ENCODE assay signal across 8 cellular contexts in the genomic region with DNA sequence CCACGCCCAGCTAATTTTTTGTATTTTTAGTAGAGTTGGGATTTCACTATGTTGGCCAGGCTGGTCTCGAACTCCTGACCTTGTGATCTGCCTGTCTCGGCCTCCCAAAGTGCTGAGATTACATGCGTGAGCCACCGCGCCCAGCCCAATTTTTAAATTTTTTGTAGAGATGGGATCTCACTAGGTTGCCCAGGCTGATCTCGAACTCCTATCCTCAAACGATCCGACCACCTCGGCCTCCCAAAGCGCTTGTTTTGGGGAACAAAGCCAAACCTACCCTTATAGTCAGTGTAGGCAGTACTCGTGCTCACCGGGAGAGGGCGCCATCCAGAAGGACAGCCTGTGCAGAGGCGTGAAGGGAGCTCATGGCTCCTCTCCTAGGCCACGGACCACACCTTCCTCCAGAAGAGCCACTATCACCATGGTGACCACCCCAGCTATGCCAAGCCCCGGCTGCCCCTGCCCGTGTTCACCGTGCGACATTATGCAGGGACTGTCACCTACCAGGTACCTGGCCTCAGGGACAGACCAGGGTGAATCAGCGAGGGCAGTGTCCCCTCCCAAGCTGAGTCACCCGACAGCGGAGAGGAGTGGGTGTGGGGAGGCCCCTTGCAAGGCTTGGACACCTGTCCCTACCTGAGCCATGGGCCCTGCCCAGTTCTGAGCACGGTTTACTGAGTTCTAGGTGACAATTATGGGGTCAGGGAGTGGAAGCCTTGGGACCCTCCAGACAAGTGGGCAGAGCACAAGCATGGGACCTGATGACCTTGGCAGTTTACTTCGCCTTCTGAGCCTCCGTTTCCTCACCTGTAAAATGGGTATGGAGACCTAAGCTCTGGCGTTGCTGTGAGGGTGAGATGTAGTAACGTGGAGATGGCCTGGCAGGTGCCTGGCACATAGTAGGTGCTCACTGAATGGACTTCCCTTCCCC. TPM values are rescaled to one million over a fixed set of nuclear protein-coding genes. Genes with fewer than 3 reads are reported as not detected.
DNase-seq lines count a peak whose midpoint lies in the region; FAIRE-seq and TF ChIP-seq lines count a peak whose summit lies in the region.

No MANE protein-coding gene starts in this region.

- H3K4me1 Mint-ChIP-seq in activated CD4-positive, alpha-beta memory T cell treated with anti-CD3 and anti-CD28 coated beads, Interleukin-2, amount 10 ng/mL, durations not matched to agents 7 days and 5 days, result peaks cover 3% of the 10 kb centered on the region
- H3K4me1 Mint-ChIP-seq in nephron, result no peaks in the 10 kb centered on the region

- H3K4me2 ChIP-seq in endothelial cell of umbilical vein (ENCODE audit: insufficient read depth, low read length), result no peak overlapping the region

- no peaks in the 10 kb centered on the region for H3K27me3 Mint-ChIP-seq in activated CD4-positive, alpha-beta memory T cell treated with anti-CD3 and anti-CD28 coated beads, Interleukin-2, amount 10 ng/mL, durations not matched to agents 7 days and 5 days
- H3K27me3 Mint-ChIP-seq in nephron (ENCODE audit: low read depth), result peaks cover 6% of the 10 kb centered on the region

- H3K4me3 ChIP-seq in endothelial cell of umbilical vein (replicated peaks in 1 of 3; ENCODE audit: insufficient read depth in 1 of 3, low read depth in 1 of 3, low read length in 3 of 3), result no peak overlapping the region
- H3K4me3 ChIP-seq in uterus, result no peak overlapping the region

- no peaks in the 10 kb centered on the region for H3K9me3 Mint-ChIP-seq in activated CD4-positive, alpha-beta memory T cell treated with anti-CD3 and anti-CD28 coated beads, Interleukin-2, amount 10 ng/mL, durations not matched to agents 7 days and 5 days
- H3K9me3 Mint-ChIP-seq in nephron, result no peaks in the 10 kb centered on the region

- H3K9me1 ChIP-seq in endothelial cell of umbilical vein (replicated peaks; ENCODE audit: control insufficient read depth, extremely low read depth, insufficient read depth, low read length), result no peaks in the 10 kb centered on the region

- TF ChIP-seq POLR2A in endothelial cell of umbilical vein (IDR thresholded peaks at IDR 0.05; ENCODE audit: low read depth, low read length) (no peak), uterus (IDR thresholded peaks at IDR 0.05) (no peak)

- no peaks in the 10 kb centered on the region for H3K27me3 ChIP-seq in endothelial cell of umbilical vein (ENCODE audit: control insufficient read depth in 2 of 2, insufficient read depth in 2 of 2, low read length in 2 of 2)
- no peaks in the 10 kb centered on the region for H3K27me3 ChIP-seq in uterus

- H3K36me3 Mint-ChIP-seq in activated CD4-positive, alpha-beta memory T cell treated with anti-CD3 and anti-CD28 coated beads, Interleukin-2, amount 10 ng/mL, durations not matched to agents 7 days and 5 days (ENCODE audit: low read depth), result no peaks in the 10 kb centered on the region
- no peaks in the 10 kb centered on the region for H3K36me3 Mint-ChIP-seq in nephron (ENCODE audit: low read depth)

- dilution Hi-C loops in endothelial cell of umbilical vein (cut with MboI; ENCODE audit: extremely low pct_ligation_motif_present, low sequenced_read_pairs), result no loop called here

- no peak overlapping the region for H3K4me3 Mint-ChIP-seq in activated CD4-positive, alpha-beta memory T cell treated with anti-CD3 and anti-CD28 coated beads, Interleukin-2, amount 10 ng/mL, durations not matched to agents 7 days and 5 days
- H3K4me3 Mint-ChIP-seq in nephron, result no peak overlapping the region

- no peaks in the 10 kb centered on the region for H4K20me1 ChIP-seq in endothelial cell of umbilical vein (replicated peaks; ENCODE audit: control insufficient read depth, extremely low read depth, insufficient read depth, low read length)

- no peaks in the 10 kb centered on the region for H3K79me2 ChIP-seq in endothelial cell of umbilical vein (ENCODE audit: control insufficient read depth, insufficient read depth, low read length)

- intact Hi-C loops in endothelial cell of umbilical vein (cut with micrococcal nuclease), result no loop called here
- intact Hi-C loops in uterus (cut with DNase I; ENCODE audit: low total_unique reads), result no loop called here

- H3K27ac ChIP-seq in endothelial cell of umbilical vein (ENCODE audit: insufficient read depth, low read depth, low read length), result no peak overlapping the region
- H3K27ac ChIP-seq in uterus, result no peak overlapping the region

- FAIRE-seq in endothelial cell of umbilical vein (lab: Jason Lieb, UNC), result peak; percentile 61

- DNase-seq in AG08396 (ENCODE audit: low spot score) (peak; percentile 70), GM20000 (ENCODE audit: low spot score) (peak; percentile 83), NCI-H82 treated with DMSO at 0.1 percent for 48 hours (lab: John Stamatoyannopoulos, UW; ENCODE audit: unreplicated experiment) (peak; percentile 11), endothelial cell of umbilical vein (ENCODE audit: low read depth, low spot score) (peak; percentile 30), uterus (no peak), cerebellum (ENCODE audit: low spot score) (no peak)
- DNase-seq in activated CD4-positive, alpha-beta memory T cell treated with anti-CD3 and anti-CD28 coated beads, Interleukin-2, amount 10 ng/mL, durations not matched to agents 7 days and 5 days, result peak; percentile 74

- POLR2A ChIA-PET in activated CD4-positive, alpha-beta memory T cell treated with anti-CD3 and anti-CD28 coated beads, Interleukin-2, amount 10 ng/mL, durations not matched to agents 7 days and 5 days (lab: Charles Lee), result interaction anchor here (1.1 kb wide), 1 partner anchor 12 kb away, joined by 4 read pairs; no protein-coding TSS in a partner anchor
- POLR2A ChIA-PET in endothelial cell of umbilical vein (lab: Charles Lee), result interaction anchor here (0.6 kb wide), 1 partner anchor 48 kb away, joined by 5 read pairs; no protein-coding TSS in a partner anchor

- H3K4me1 ChIP-seq in endothelial cell of umbilical vein (ENCODE audit: control insufficient read depth, extremely low read depth, insufficient read depth, low read length) (no peaks in the 10 kb centered on the region), uterus (no peaks in the 10 kb centered on the region)

- no peak overlapping the region for H3K27ac Mint-ChIP-seq in activated CD4-positive, alpha-beta memory T cell treated with anti-CD3 and anti-CD28 coated beads, Interleukin-2, amount 10 ng/mL, durations not matched to agents 7 days and 5 days
- H3K27ac Mint-ChIP-seq in nephron, result no peak overlapping the region

- no peaks in the 10 kb centered on the region for H3K9me3 ChIP-seq in endothelial cell of umbilical vein (replicated peaks; ENCODE audit: control insufficient read depth, insufficient read depth, low read length)
- no peaks in the 10 kb centered on the region for H3K9me3 ChIP-seq in uterus

- no peak overlapping the region for H3K9ac ChIP-seq in endothelial cell of umbilical vein (replicated peaks; ENCODE audit: extremely low read depth, insufficient read depth, low read length)

- TF ChIP-seq CTCF in GM20000 (IDR thresholded peaks at IDR 0.05; ENCODE audit: extremely low read depth, missing control alignments) (peak; percentile 71), endothelial cell of umbilical vein (IDR thresholded peaks at IDR 0.05; ENCODE audit: extremely low read depth in 1 of 2, insufficient read depth in 1 of 2, low read depth in 1 of 2, low read length in 2 of 2) (peak; percentile 61 to 81), nephron (IDR thresholded peaks at IDR 0.05; ENCODE audit: unreplicated experiment in 3 of 3) (peak; percentile 53 to 68 (median 60)), uterus (IDR thresholded peaks at IDR 0.05) (peak; percentile 15 to 48 (median 34))

- H3K36me3 ChIP-seq in endothelial cell of umbilical vein (ENCODE audit: control insufficient read depth in 2 of 2, extremely low read depth in 1 of 2, insufficient read depth in 2 of 2, low read length in 2 of 2), result no peaks in the 10 kb centered on the region
- H3K36me3 ChIP-seq in uterus, result no peaks in the 10 kb centered on the region

- H2AFZ ChIP-seq in endothelial cell of umbilical vein (ENCODE audit: low read depth, low read length), result no peak overlapping the region

- CTCF ChIA-PET in activated CD4-positive, alpha-beta memory T cell treated with anti-CD3 and anti-CD28 coated beads, Interleukin-2, amount 10 ng/mL, durations not matched to agents 7 days and 5 days (lab: Charles Lee), result interaction anchor here (0.6 to 5.2 kb wide), 28 partner anchors 9 to 289 kb away, joined by 3 to 38 read pairs (median 4); a partner anchor contains a TSS
- CTCF ChIA-PET in endothelial cell of umbilical vein (lab: Charles Lee), result interaction anchor here (0.6 to 4.8 kb wide), 35 partner anchors 9 to 225 kb away, joined by 3 to 67 read pairs (median 5); a partner anchor contains a TSS

- no TSS peak for BruUV-seq in endothelial cell of umbilical vein (replicated peaks; lab: Mats Ljungman, UMichigan)

RNA-seq across cellular contexts. Expression of a gene that starts 13.7 kb away (rescaled TPM):
- total RNA-seq in activated CD4-positive, alpha-beta memory T cell treated with anti-CD3 and anti-CD28 coated beads, Interleukin-2, amount 10 ng/mL, durations not matched to agents 7 days and 5 days, result 10 to 100 TPM; 11.3 to 13.7 TPM
- total RNA-seq in endothelial cell of umbilical vein (27.2 and 87.8 TPM in 2 replicates), uterus (100 to 1,000 TPM; 119 to 610 (median 170) TPM), cerebellum (28.0 TPM)
- 10.2 and 15.7 TPM in 2 replicates for polyA plus RNA-seq in endothelial cell of umbilical vein
- polyA plus RNA-seq in endothelial cell of umbilical vein (2011; cell fraction: cytosol; rRNA removed), result 2.3 and 3.0 TPM in 2 replicates
- polyA plus RNA-seq in endothelial cell of umbilical vein (2011; cell fraction: nucleus; rRNA removed), result 99.7 and 146 TPM in 2 replicates
- polyA plus RNA-seq in endothelial cell of umbilical vein (2012), result 13.4 and 34.4 TPM in 2 replicates
- polyA minus RNA-seq in endothelial cell of umbilical vein, result 12.9 and 19.1 TPM in 2 replicates
- polyA minus RNA-seq in endothelial cell of umbilical vein (2011; cell fraction: cytosol; rRNA and poly(A)+ RNA removed), result 5.0 TPM
- polyA minus RNA-seq in endothelial cell of umbilical vein (2011; cell fraction: nucleus; rRNA and poly(A)+ RNA removed), result 28.0 and 48.1 TPM in 2 replicates

RNA-seq across cellular contexts. Expression of a gene that starts 31.9 kb away (rescaled TPM):
- total RNA-seq in activated CD4-positive, alpha-beta memory T cell treated with anti-CD3 and anti-CD28 coated beads, Interleukin-2, amount 10 ng/mL, durations not matched to agents 7 days and 5 days, result not detected
- not detected in 2 replicates for total RNA-seq in endothelial cell of umbilical vein
- not detected in 2 replicates for polyA plus RNA-seq in endothelial cell of umbilical vein
- not detected in 2 replicates for polyA plus RNA-seq in endothelial cell of umbilical vein (2011; cell fraction: cytosol; rRNA removed)
- polyA plus RNA-seq in endothelial cell of umbilical vein (2011; cell fraction: nucleus; rRNA removed), result 0.24 and 0.31 TPM in 2 replicates
- 0.20 and 0.33 TPM in 2 replicates for polyA plus RNA-seq in endothelial cell of umbilical vein (2012)
- not detected in 2 replicates for polyA minus RNA-seq in endothelial cell of umbilical vein
- polyA minus RNA-seq in endothelial cell of umbilical vein (2011; cell fraction: cytosol; rRNA and poly(A)+ RNA removed), result not detected
- not detected in 2 replicates for polyA minus RNA-seq in endothelial cell of umbilical vein (2011; cell fraction: nucleus; rRNA and poly(A)+ RNA removed)
- total RNA-seq in uterus, result 1 to 10 TPM in 1 of 4 donors, under 1 TPM in 1, not detected in 2; 0.85 to 2.2 TPM
- 0.27 TPM for total RNA-seq in cerebellum

Comparison
In these comparisons a context has a peak if more than half of its experiments do, and no peak if none do; other contexts are left out.
1. DNase-seq: peak in AG08396 (single experiment), GM20000 (single experiment), NCI-H82 treated with DMSO at 0.1 percent for 48 hours (single experiment), activated CD4-positive, alpha-beta memory T cell treated with anti-CD3 and anti-CD28 coated beads, Interleukin-2, amount 10 ng/mL, durations not matched to agents 7 days and 5 days (single experiment) and endothelial cell of umbilical vein (single experiment); none in uterus (0 of 2) and cerebellum (single experiment).
2. Peak in every context shown above with its lines, with median percentiles within 50 percentile points of each other: CTCF ChIP-seq.